ENCODE assay signal across 28 cellular contexts in the genomic region with DNA sequence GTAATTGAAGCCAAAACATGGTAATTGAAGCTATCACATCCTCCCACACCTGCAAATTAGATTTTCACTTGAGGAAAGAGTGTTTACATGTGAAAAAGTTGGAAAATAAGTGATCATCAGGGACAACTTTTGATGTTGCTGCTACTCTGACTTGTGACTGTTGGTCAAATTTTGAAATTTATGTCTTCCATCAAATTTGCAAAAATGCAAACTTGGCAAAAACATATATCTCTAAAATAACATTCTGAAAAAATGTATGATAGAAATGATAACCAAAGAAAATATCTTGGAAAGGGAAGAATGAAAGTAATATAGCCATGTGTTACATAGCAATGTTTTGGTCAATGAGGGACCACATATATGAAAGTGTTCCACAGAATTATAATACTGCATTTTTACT.
"Had no signal": no experiment of that assay in that cellular context is flagged by ENCODE, and none has a peak within 500 bp of the region (broad histone marks: within the 10 kb centered on the region; RNA-seq: fewer than 3 reads in every experiment).

No MANE protein-coding gene starts in this region.

- H3K27me3 ChIP-seq: stomach, suprapubic skin, testis, thyroid gland, tibial artery, tibial nerve, transverse colon, upper lobe of left lung, uterus, vagina had no signal

- DNase-seq: stimulated activated CD4-positive, alpha-beta T cell treated with anti-CD3 and anti-CD28 coated beads, Interleukin-2, amount 100 ng/mL, for 48 hours; stimulated activated CD4-positive, alpha-beta T cell treated with anti-CD3 and anti-CD28 coated beads, Interleukin-4, amount 100 ng/mL, for 1 hour; stimulated activated CD4-positive, alpha-beta T cell treated with anti-CD3 and anti-CD28 coated beads, Interleukin-4, amount 100 ng/mL, for 24 hours; stimulated activated CD4-positive, alpha-beta T cell treated with anti-CD3 and anti-CD28 coated beads, Interleukin-4, amount 100 ng/mL, for 4 hours; stimulated activated CD8-positive, alpha-beta memory T cell treated with anti-CD3 and anti-CD28 coated beads, Interleukin-4, amount 100 ng/mL, for 48 hours; stimulated activated naive B cell treated with anti-CD40 and anti-IgM and Interleukin-4, amounts not matched to agents 10 μg/mL and 1 μg/mL and 100 μg/mL, for 72 hours; stimulated activated naive CD4-positive, alpha-beta T cell; stimulated activated naive CD4-positive, alpha-beta T cell treated with Interleukin-2 at 50 U/mL for 16 hours; stimulated activated naive CD8-positive, alpha-beta T cell treated with anti-CD3 and anti-CD28 coated beads, Interleukin-15, amount 100 ng/mL, for 72 hours; stimulated activated naive CD8-positive, alpha-beta T cell treated with anti-CD3 and anti-CD28 coated beads, Interleukin-15, Interleukin-2, amounts not matched to agents 100 U/mL and 50 U/mL, for 24 hours; stomach; substantia nigra; testis; thyroid gland; tibial artery; transverse colon; trophoblast cell; upper lobe of left lung; uterus had no signal

- H3K36me3 ChIP-seq: stomach, suprapubic skin, thoracic aorta, thyroid gland, tibial artery, tibial nerve, transverse colon, upper lobe of left lung, uterus, vagina had no signal

- H3K4me1 Mint-ChIP-seq: stimulated activated effector memory CD8-positive, alpha-beta T cell treated with anti-CD3 and anti-CD28 coated beads, Interleukin-12 subunit alpha, Interleukin-12 subunit beta, amount 100 ng/mL, for 72 hours; stimulated activated memory B cell treated with anti-CD40 and anti-IgM and Interleukin-4, amounts not matched to agents 10 μg/mL and 1 μg/mL and 100 μg/mL, for 72 hours; stimulated activated naive B cell treated with anti-CD40 and anti-IgM and Interleukin-4, amounts not matched to agents 10 μg/mL and 1 μg/mL and 100 μg/mL, for 72 hours; stimulated activated naive CD8-positive, alpha-beta T cell treated with anti-CD3 and anti-CD28 coated beads, Interleukin-15, amount 100 ng/mL, for 72 hours had no signal

- H3K27me3 Mint-ChIP-seq: stimulated activated memory B cell treated with anti-CD40 and anti-IgM and Interleukin-4, amounts not matched to agents 10 μg/mL and 1 μg/mL and 100 μg/mL, for 72 hours; stimulated activated naive B cell treated with anti-CD40 and anti-IgM and Interleukin-4, amounts not matched to agents 10 μg/mL and 1 μg/mL and 100 μg/mL, for 72 hours; stimulated activated naive CD8-positive, alpha-beta T cell treated with anti-CD3 and anti-CD28 coated beads, Interleukin-15, amount 100 ng/mL, for 72 hours; stimulated activated naive CD8-positive, alpha-beta T cell treated with anti-CD3 and anti-CD28 coated beads, Interleukin-15, Interleukin-2, amounts not matched to agents 100 ng/mL and 50 ng/mL, for 24 hours; type B pancreatic cell had no signal

- H3K36me3 Mint-ChIP-seq: stimulated activated effector memory CD8-positive, alpha-beta T cell treated with anti-CD3 and anti-CD28 coated beads, Interleukin-12 subunit alpha, Interleukin-12 subunit beta, amount 100 ng/mL, for 72 hours; stimulated activated memory B cell treated with anti-CD40 and anti-IgM and Interleukin-4, amounts not matched to agents 10 μg/mL and 1 μg/mL and 100 μg/mL, for 72 hours; stimulated activated naive B cell treated with anti-CD40 and anti-IgM and Interleukin-4, amounts not matched to agents 10 μg/mL and 1 μg/mL and 100 μg/mL, for 72 hours; type B pancreatic cell had no signal

- FAIRE-seq: urothelium cell line had no signal

- H3K4me1 ChIP-seq: stomach, suprapubic skin, testis, thyroid gland, tibial artery, tibial nerve, transverse colon, upper lobe of left lung, uterus, vagina had no signal

- H3K9me3 ChIP-seq: suprapubic skin, testis, thoracic aorta, thyroid gland, tibial artery, transverse colon, uterus, vagina had no signal

- H3K27ac ChIP-seq: stomach, suprapubic skin, testis, thoracic aorta, thyroid gland, tibial artery, tibial nerve, transverse colon, upper lobe of left lung, uterus, vagina had no signal

- H3K4me3 Mint-ChIP-seq: stimulated activated effector memory CD8-positive, alpha-beta T cell treated with anti-CD3 and anti-CD28 coated beads, Interleukin-12 subunit alpha, Interleukin-12 subunit beta, amount 100 ng/mL, for 72 hours; stimulated activated memory B cell treated with anti-CD40 and anti-IgM and Interleukin-4, amounts not matched to agents 10 μg/mL and 1 μg/mL and 100 μg/mL, for 72 hours; stimulated activated naive B cell treated with anti-CD40 and anti-IgM and Interleukin-4, amounts not matched to agents 10 μg/mL and 1 μg/mL and 100 μg/mL, for 72 hours; stimulated activated naive CD8-positive, alpha-beta T cell treated with anti-CD3 and anti-CD28 coated beads, Interleukin-15, amount 100 ng/mL, for 72 hours; stimulated activated naive CD8-positive, alpha-beta T cell treated with anti-CD3 and anti-CD28 coated beads, Interleukin-15, Interleukin-2, amounts not matched to agents 100 ng/mL and 50 ng/mL, for 24 hours; type B pancreatic cell had no signal

- H3K9me3 Mint-ChIP-seq: type B pancreatic cell had no signal

- H3K4me3 ChIP-seq: stomach, suprapubic skin, testis, thoracic aorta, thyroid gland, tibial artery, tibial nerve, transverse colon, upper lobe of left lung, uterus, vagina had no signal

- H3K27ac Mint-ChIP-seq: stimulated activated effector memory CD8-positive, alpha-beta T cell treated with anti-CD3 and anti-CD28 coated beads, Interleukin-12 subunit alpha, Interleukin-12 subunit beta, amount 100 ng/mL, for 72 hours; stimulated activated memory B cell treated with anti-CD40 and anti-IgM and Interleukin-4, amounts not matched to agents 10 μg/mL and 1 μg/mL and 100 μg/mL, for 72 hours; stimulated activated naive B cell treated with anti-CD40 and anti-IgM and Interleukin-4, amounts not matched to agents 10 μg/mL and 1 μg/mL and 100 μg/mL, for 72 hours; stimulated activated naive CD8-positive, alpha-beta T cell treated with anti-CD3 and anti-CD28 coated beads, Interleukin-15, amount 100 ng/mL, for 72 hours; stimulated activated naive CD8-positive, alpha-beta T cell treated with anti-CD3 and anti-CD28 coated beads, Interleukin-15, Interleukin-2, amounts not matched to agents 100 ng/mL and 50 ng/mL, for 24 hours; type B pancreatic cell had no signal

- ATAC-seq: stimulated activated effector memory CD8-positive, alpha-beta T cell treated with anti-CD3 and anti-CD28 coated beads, Interleukin-12 subunit alpha, Interleukin-12 subunit beta, amount 100 ng/mL, for 72 hours; stimulated activated memory B cell treated with anti-CD40 and anti-IgM and Interleukin-4, amounts not matched to agents 10 μg/mL and 1 μg/mL and 100 μg/mL, for 72 hours; stimulated activated naive B cell treated with anti-CD40 and anti-IgM and Interleukin-4, amounts not matched to agents 10 μg/mL and 1 μg/mL and 100 μg/mL, for 72 hours; stimulated activated naive CD8-positive, alpha-beta T cell treated with anti-CD3 and anti-CD28 coated beads, Interleukin-15, amount 100 ng/mL, for 72 hours; stimulated activated naive CD8-positive, alpha-beta T cell treated with anti-CD3 and anti-CD28 coated beads, Interleukin-15, Interleukin-2, amounts not matched to agents 100 U/mL and 50 U/mL, for 24 hours had no signal
